In the genomic region with DNA sequence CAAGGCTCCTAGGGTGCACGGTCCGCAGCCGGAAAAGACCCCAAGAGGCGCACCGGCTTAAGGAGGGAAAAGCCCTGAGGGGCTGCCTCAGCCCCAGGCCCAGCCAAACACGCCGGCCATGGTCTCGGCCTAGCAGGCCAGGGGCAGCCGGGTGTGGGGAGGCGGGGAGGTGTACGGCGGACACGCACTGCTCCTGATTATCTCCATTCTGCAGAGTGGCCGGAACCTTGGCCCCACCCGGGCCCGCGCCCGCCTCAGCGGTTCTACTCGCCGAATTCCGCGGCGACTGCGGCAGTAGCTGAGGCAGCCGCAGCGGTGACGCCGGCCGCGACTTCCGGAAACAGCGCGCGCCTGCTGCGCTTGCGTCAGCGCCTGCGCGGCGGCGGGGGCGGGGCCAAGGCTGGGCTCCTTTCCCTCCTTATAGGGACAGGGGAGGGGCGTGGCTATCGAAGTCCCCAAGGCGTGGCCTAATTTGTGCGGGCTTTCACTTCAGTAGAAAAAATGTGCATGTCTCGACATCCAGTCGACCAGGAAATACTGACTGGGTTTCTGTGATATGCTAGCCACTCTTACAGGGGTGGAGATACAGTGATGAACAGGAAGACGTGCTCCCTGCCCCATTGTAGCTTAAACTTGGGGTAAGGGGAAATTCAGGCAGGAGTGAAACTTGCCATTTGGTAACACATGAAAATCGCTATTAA, we compare ENCODE assay signal across 1 cellular context.
TF ChIP-seq lines count a peak whose summit lies in the region.

A gene with protein sequence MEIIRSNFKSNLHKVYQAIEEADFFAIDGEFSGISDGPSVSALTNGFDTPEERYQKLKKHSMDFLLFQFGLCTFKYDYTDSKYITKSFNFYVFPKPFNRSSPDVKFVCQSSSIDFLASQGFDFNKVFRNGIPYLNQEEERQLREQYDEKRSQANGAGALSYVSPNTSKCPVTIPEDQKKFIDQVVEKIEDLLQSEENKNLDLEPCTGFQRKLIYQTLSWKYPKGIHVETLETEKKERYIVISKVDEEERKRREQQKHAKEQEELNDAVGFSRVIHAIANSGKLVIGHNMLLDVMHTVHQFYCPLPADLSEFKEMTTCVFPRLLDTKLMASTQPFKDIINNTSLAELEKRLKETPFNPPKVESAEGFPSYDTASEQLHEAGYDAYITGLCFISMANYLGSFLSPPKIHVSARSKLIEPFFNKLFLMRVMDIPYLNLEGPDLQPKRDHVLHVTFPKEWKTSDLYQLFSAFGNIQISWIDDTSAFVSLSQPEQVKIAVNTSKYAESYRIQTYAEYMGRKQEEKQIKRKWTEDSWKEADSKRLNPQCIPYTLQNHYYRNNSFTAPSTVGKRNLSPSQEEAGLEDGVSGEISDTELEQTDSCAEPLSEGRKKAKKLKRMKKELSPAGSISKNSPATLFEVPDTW (minus strand): TSS at position 342 of the 701 bp plus-strand sequence. CDS start 135 bp downstream, at position 207.

TF ChIP-seq in K562, 482 proteins besides CTCF, POLR2A, EP300 and RAD21 (continued from another document and continues in another):
- TF ChIP-seq, protein P1, sequence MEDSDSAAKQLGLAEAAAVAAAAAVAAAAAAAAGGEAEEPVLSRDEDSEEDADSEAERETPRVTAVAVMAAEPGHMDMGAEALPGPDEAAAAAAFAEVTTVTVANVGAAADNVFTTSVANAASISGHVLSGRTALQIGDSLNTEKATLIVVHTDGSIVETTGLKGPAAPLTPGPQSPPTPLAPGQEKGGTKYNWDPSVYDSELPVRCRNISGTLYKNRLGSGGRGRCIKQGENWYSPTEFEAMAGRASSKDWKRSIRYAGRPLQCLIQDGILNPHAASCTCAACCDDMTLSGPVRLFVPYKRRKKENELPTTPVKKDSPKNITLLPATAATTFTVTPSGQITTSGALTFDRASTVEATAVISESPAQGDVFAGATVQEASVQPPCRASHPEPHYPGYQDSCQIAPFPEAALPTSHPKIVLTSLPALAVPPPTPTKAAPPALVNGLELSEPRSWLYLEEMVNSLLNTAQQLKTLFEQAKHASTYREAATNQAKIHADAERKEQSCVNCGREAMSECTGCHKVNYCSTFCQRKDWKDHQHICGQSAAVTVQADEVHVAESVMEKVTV (CRISPR knock-in tag; IDR thresholded peaks at IDR 0.05): no peak
- TF ChIP-seq, protein P2, sequence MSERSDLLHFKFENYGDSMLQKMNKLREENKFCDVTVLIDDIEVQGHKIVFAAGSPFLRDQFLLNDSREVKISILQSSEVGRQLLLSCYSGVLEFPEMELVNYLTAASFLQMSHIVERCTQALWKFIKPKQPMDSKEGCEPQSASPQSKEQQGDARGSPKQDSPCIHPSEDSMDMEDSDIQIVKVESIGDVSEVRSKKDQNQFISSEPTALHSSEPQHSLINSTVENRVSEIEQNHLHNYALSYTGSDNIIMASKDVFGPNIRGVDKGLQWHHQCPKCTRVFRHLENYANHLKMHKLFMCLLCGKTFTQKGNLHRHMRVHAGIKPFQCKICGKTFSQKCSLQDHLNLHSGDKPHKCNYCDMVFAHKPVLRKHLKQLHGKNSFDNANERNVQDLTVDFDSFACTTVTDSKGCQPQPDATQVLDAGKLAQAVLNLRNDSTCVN (CRISPR knock-in tag; IDR thresholded peaks at IDR 0.05): peak; percentile 70; the same call in 1 of the 2 replicates
- TF ChIP-seq SIN3B (IDR thresholded peaks at IDR 0.05; ENCODE audit: low read depth) (no peak; the same call in 1 of the 2 replicates), HDAC8 (tag; IDR thresholded peaks at IDR 0.05) (no peak), HNRNPH1 (optimal IDR thresholded peaks at IDR 0.05; ENCODE audit: low read depth, low read length) (no peak), CHD2 (IDR thresholded peaks at IDR 0.05; ENCODE audit: low read depth, low read length) (no peak), SMARCE1 (IDR thresholded peaks at IDR 0.05) (no peak), KDM4B (IDR thresholded peaks at IDR 0.05; ENCODE audit: borderline replicate concordance in 2 of 2, low read depth in 1 of 2) (no peak), DNMT1 (IDR thresholded peaks at IDR 0.05) (no peak), SAFB (IDR thresholded peaks at IDR 0.05; ENCODE audit: borderline replicate concordance, low read depth, low read length) (no peak), ZSCAN29 (IDR thresholded peaks at IDR 0.05) (0 out of 2 replicates have a peak, but pooled peaks have one; percentile 45), MEF2A (IDR thresholded peaks at IDR 0.05; ENCODE audit: control insufficient read depth, low read depth, low read length) (no peak), ZNF175 (CRISPR knock-in tag; IDR thresholded peaks at IDR 0.05; ENCODE audit: low read depth) (0 out of 2 replicates have a peak, but pooled peaks have one; percentile 34), ZKSCAN3 (CRISPR knock-in tag; IDR thresholded peaks at IDR 0.05) (no peak), HNRNPLL (IDR thresholded peaks at IDR 0.05; ENCODE audit: low read depth, low read length, poor library complexity, severe bottlenecking) (peak; percentile 99), EHMT2 (IDR thresholded peaks at IDR 0.05) (no peak), TCFL5 (CRISPR knock-in tag; conservative IDR thresholded peaks at IDR 0.05) (no peak)
- TF ChIP-seq, protein P3, sequence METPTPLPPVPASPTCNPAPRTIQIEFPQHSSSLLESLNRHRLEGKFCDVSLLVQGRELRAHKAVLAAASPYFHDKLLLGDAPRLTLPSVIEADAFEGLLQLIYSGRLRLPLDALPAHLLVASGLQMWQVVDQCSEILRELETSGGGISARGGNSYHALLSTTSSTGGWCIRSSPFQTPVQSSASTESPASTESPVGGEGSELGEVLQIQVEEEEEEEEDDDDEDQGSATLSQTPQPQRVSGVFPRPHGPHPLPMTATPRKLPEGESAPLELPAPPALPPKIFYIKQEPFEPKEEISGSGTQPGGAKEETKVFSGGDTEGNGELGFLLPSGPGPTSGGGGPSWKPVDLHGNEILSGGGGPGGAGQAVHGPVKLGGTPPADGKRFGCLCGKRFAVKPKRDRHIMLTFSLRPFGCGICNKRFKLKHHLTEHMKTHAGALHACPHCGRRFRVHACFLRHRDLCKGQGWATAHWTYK (CRISPR knock-in tag; IDR thresholded peaks at IDR 0.05): no peak; the same call in 1 of the 2 replicates
- TF ChIP-seq, protein P4, sequence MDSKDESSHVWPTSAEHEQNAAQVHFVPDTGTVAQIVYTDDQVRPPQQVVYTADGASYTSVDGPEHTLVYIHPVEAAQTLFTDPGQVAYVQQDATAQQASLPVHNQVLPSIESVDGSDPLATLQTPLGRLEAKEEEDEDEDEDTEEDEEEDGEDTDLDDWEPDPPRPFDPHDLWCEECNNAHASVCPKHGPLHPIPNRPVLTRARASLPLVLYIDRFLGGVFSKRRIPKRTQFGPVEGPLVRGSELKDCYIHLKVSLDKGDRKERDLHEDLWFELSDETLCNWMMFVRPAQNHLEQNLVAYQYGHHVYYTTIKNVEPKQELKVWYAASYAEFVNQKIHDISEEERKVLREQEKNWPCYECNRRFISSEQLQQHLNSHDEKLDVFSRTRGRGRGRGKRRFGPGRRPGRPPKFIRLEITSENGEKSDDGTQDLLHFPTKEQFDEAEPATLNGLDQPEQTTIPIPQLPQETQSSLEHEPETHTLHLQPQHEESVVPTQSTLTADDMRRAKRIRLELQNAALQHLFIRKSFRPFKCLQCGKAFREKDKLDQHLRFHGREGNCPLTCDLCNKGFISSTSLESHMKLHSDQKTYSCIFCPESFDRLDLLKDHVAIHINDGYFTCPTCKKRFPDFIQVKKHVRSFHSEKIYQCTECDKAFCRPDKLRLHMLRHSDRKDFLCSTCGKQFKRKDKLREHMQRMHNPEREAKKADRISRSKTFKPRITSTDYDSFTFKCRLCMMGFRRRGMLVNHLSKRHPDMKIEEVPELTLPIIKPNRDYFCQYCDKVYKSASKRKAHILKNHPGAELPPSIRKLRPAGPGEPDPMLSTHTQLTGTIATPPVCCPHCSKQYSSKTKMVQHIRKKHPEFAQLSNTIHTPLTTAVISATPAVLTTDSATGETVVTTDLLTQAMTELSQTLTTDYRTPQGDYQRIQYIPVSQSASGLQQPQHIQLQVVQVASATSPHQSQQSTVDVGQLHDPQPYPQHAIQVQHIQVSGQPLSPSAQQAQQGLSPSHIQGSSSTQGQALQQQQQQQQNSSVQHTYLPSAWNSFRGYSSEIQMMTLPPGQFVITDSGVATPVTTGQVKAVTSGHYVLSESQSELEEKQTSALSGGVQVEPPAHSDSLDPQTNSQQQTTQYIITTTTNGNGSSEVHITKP (IDR thresholded peaks at IDR 0.05; ENCODE audit: partially characterized antibody): peak; percentile 53
- TF ChIP-seq, protein P5, sequence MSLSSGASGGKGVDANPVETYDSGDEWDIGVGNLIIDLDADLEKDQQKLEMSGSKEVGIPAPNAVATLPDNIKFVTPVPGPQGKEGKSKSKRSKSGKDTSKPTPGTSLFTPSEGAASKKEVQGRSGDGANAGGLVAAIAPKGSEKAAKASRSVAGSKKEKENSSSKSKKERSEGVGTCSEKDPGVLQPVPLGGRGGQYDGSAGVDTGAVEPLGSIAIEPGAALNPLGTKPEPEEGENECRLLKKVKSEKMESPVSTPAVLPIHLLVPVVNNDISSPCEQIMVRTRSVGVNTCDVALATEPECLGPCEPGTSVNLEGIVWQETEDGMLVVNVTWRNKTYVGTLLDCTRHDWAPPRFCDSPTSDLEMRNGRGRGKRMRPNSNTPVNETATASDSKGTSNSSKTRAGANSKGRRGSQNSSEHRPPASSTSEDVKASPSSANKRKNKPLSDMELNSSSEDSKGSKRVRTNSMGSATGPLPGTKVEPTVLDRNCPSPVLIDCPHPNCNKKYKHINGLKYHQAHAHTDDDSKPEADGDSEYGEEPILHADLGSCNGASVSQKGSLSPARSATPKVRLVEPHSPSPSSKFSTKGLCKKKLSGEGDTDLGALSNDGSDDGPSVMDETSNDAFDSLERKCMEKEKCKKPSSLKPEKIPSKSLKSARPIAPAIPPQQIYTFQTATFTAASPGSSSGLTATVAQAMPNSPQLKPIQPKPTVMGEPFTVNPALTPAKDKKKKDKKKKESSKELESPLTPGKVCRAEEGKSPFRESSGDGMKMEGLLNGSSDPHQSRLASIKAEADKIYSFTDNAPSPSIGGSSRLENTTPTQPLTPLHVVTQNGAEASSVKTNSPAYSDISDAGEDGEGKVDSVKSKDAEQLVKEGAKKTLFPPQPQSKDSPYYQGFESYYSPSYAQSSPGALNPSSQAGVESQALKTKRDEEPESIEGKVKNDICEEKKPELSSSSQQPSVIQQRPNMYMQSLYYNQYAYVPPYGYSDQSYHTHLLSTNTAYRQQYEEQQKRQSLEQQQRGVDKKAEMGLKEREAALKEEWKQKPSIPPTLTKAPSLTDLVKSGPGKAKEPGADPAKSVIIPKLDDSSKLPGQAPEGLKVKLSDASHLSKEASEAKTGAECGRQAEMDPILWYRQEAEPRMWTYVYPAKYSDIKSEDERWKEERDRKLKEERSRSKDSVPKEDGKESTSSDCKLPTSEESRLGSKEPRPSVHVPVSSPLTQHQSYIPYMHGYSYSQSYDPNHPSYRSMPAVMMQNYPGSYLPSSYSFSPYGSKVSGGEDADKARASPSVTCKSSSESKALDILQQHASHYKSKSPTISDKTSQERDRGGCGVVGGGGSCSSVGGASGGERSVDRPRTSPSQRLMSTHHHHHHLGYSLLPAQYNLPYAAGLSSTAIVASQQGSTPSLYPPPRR (CRISPR knock-in tag; IDR thresholded peaks at IDR 0.05; ENCODE audit: borderline replicate concordance): no peak
- TF ChIP-seq, protein P6, sequence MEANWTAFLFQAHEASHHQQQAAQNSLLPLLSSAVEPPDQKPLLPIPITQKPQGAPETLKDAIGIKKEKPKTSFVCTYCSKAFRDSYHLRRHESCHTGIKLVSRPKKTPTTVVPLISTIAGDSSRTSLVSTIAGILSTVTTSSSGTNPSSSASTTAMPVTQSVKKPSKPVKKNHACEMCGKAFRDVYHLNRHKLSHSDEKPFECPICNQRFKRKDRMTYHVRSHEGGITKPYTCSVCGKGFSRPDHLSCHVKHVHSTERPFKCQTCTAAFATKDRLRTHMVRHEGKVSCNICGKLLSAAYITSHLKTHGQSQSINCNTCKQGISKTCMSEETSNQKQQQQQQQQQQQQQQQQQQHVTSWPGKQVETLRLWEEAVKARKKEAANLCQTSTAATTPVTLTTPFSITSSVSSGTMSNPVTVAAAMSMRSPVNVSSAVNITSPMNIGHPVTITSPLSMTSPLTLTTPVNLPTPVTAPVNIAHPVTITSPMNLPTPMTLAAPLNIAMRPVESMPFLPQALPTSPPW (CRISPR knock-in tag; IDR thresholded peaks at IDR 0.05): peak; percentile 74
- TF ChIP-seq, protein P7, sequence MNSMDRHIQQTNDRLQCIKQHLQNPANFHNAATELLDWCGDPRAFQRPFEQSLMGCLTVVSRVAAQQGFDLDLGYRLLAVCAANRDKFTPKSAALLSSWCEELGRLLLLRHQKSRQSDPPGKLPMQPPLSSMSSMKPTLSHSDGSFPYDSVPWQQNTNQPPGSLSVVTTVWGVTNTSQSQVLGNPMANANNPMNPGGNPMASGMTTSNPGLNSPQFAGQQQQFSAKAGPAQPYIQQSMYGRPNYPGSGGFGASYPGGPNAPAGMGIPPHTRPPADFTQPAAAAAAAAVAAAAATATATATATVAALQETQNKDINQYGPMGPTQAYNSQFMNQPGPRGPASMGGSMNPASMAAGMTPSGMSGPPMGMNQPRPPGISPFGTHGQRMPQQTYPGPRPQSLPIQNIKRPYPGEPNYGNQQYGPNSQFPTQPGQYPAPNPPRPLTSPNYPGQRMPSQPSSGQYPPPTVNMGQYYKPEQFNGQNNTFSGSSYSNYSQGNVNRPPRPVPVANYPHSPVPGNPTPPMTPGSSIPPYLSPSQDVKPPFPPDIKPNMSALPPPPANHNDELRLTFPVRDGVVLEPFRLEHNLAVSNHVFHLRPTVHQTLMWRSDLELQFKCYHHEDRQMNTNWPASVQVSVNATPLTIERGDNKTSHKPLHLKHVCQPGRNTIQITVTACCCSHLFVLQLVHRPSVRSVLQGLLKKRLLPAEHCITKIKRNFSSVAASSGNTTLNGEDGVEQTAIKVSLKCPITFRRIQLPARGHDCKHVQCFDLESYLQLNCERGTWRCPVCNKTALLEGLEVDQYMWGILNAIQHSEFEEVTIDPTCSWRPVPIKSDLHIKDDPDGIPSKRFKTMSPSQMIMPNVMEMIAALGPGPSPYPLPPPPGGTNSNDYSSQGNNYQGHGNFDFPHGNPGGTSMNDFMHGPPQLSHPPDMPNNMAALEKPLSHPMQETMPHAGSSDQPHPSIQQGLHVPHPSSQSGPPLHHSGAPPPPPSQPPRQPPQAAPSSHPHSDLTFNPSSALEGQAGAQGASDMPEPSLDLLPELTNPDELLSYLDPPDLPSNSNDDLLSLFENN (IDR thresholded peaks at IDR 0.05; ENCODE audit: low read depth in 2 of 2, low read length in 2 of 2): peak in 1 of 2 experiments; percentile 71; a peak in 2 of 4 replicates
- TF ChIP-seq, protein P8, sequence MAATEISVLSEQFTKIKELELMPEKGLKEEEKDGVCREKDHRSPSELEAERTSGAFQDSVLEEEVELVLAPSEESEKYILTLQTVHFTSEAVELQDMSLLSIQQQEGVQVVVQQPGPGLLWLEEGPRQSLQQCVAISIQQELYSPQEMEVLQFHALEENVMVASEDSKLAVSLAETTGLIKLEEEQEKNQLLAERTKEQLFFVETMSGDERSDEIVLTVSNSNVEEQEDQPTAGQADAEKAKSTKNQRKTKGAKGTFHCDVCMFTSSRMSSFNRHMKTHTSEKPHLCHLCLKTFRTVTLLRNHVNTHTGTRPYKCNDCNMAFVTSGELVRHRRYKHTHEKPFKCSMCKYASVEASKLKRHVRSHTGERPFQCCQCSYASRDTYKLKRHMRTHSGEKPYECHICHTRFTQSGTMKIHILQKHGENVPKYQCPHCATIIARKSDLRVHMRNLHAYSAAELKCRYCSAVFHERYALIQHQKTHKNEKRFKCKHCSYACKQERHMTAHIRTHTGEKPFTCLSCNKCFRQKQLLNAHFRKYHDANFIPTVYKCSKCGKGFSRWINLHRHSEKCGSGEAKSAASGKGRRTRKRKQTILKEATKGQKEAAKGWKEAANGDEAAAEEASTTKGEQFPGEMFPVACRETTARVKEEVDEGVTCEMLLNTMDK (IDR thresholded peaks at IDR 0.05; ENCODE audit: borderline replicate concordance, insufficient read depth, low read depth, low read length, poor library complexity, severe bottlenecking): no peak
